Comparison of ENCODE assay signal across 1 cellular context in genomic region chr4:100299441-100299840, GRCh38.
TF ChIP-seq lines count a peak whose summit lies in the region.

No MANE protein-coding gene starts in this region.

TF ChIP-seq in IMR-90, 13 proteins besides CTCF, POLR2A, EP300 and RAD21 (continued from another document):
- TF ChIP-seq, protein P1, sequence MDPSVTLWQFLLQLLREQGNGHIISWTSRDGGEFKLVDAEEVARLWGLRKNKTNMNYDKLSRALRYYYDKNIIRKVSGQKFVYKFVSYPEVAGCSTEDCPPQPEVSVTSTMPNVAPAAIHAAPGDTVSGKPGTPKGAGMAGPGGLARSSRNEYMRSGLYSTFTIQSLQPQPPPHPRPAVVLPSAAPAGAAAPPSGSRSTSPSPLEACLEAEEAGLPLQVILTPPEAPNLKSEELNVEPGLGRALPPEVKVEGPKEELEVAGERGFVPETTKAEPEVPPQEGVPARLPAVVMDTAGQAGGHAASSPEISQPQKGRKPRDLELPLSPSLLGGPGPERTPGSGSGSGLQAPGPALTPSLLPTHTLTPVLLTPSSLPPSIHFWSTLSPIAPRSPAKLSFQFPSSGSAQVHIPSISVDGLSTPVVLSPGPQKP (IDR thresholded peaks at IDR 0.05; ENCODE audit: borderline replicate concordance, low read depth, low read length): no peak
- TF ChIP-seq RFX5 (IDR thresholded peaks at IDR 0.05; ENCODE audit: low read depth, low read length) (no peak), CHD1 (IDR thresholded peaks at IDR 0.05; ENCODE audit: low read depth, low read length) (no peak), SMC3 (IDR thresholded peaks at IDR 0.05; ENCODE audit: low read depth, low read length) (no peak)
